In genomic region chr3:55690161-55690560, GRCh38 we compare ENCODE assay signal across 2 cellular contexts.
TF ChIP-seq lines count a peak whose summit lies in the region.

No MANE protein-coding gene starts in this region.

TF ChIP-seq in IMR-90, 13 proteins besides CTCF, POLR2A, EP300 and RAD21:
- TF ChIP-seq CEBPB (IDR thresholded peaks at IDR 0.05; ENCODE audit: low read depth, low read length): 0 out of 2 replicates have a peak, but pooled peaks have one; percentile 4
- TF ChIP-seq BHLHE40 (IDR thresholded peaks at IDR 0.05; ENCODE audit: low read depth, low read length): no peak

TF ChIP-seq in WTC11, 78 proteins besides CTCF, POLR2A, EP300 and RAD21:
- no peak for TF ChIP-seq ZNF425 (CRISPR knock-in tag; conservative IDR thresholded peaks at IDR 0.05)
- TF ChIP-seq FOXP4 (CRISPR knock-in tag; IDR thresholded peaks at IDR 0.05): no peak
- no peak for TF ChIP-seq AFF4 (CRISPR knock-in tag; IDR thresholded peaks at IDR 0.05; ENCODE audit: borderline replicate concordance)
- no peak for TF ChIP-seq ZNF232 (CRISPR knock-in tag; IDR thresholded peaks at IDR 0.05)
- no peak for TF ChIP-seq ZBTB21 (CRISPR knock-in tag; IDR thresholded peaks at IDR 0.05; ENCODE audit: borderline replicate concordance)
